In genomic region chr4:152102184-152103000, GRCh38 we compare ENCODE assay signal across 1 cellular context.
TF ChIP-seq lines count a peak whose summit lies in the region.

No MANE protein-coding gene starts in this region.

TF ChIP-seq in H1, 55 proteins besides CTCF, POLR2A, EP300 and RAD21 (continued from another document):
- TF ChIP-seq CHD7 (IDR thresholded peaks at IDR 0.05; ENCODE audit: insufficient replicate concordance, low read length) (no peak), CTBP2 (IDR thresholded peaks at IDR 0.05; ENCODE audit: borderline replicate concordance, insufficient read depth, insufficient read length, low read length) (no peak), EGR1 (IDR thresholded peaks at IDR 0.05; ENCODE audit: borderline replicate concordance, low read depth, low read length) (no peak), SIRT6 (IDR thresholded peaks at IDR 0.05; ENCODE audit: low read length) (no peak), BACH1 (IDR thresholded peaks at IDR 0.05; ENCODE audit: low read length) (no peak), BCL11A (IDR thresholded peaks at IDR 0.05; ENCODE audit: low read depth in 2 of 2, low read length in 2 of 2) (no peak), SIX5 (IDR thresholded peaks at IDR 0.05; ENCODE audit: low read depth, low read length) (no peak)
